In the genomic region with DNA sequence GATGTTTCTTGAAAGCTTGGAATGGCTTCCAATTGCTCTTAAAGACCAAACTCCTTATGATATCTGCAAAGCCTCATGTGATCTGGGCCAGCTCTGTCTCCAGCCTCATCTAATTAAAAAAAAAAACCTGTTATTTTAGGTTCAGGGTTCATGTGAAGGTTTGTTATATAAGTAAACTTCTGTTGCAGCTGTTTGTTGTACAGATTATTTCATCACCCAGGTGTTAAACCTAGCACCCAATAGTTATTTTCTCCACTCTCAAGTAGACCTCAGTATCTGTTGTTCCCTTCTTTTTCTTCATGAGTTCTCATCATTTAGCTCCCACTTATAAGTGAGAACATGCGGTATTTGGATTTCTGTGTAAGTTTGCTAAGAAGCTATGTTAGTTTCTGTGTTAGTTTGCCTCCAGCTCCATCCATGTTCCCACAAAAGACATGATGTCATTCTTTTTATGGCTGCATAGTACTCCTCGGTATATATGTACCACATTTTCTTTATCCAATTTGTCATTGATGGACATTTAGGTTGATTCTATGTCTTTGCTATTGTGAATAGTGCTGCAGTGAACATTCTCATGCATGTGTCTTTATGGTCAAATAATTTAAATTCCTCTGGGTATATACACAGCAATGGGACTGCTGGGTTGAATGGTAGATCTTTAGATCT, we compare ENCODE assay signal across 23 cellular contexts.
"Had no signal": no experiment of that assay in that cellular context is flagged by ENCODE, and none has a peak within 500 bp of the region (broad histone marks: within the 10 kb centered on the region; RNA-seq: fewer than 3 reads in every experiment).

No MANE protein-coding gene starts in this region.

- H3K27ac ChIP-seq: epithelial cell of prostate, esophagus squamous epithelium, gastrocnemius medialis, heart right ventricle, left lung, lower lobe of right lung had no signal

- DNase-seq: cortex of kidney; effector CD8-positive, alpha-beta T cell; effector memory CD8-positive, alpha-beta T cell; endodermal cell; erythroblast; esophagus squamous epithelium; foreskin fibroblast; foreskin melanocyte; gastrocnemius medialis; glutamatergic neuron; head of caudate nucleus; heart right ventricle; hippocampal formation; left cardiac atrium; left lung; left ventricle myocardium superior; lower lobe of right lung; mesenchymal stem cell; mucosa of descending colon; naive B cell; naive thymus-derived CD8-positive, alpha-beta T cell had no signal

- ATAC-seq: effector memory CD8-positive, alpha-beta T cell; esophagus mucosa; gastrocnemius medialis; heart right ventricle; left cardiac atrium; left lung; left ventricle myocardium superior; lower lobe of right lung; mucosa of descending colon; naive thymus-derived CD8-positive, alpha-beta T cell had no signal

- H3K4me3 ChIP-seq: esophagus squamous epithelium, gastrocnemius medialis, heart right ventricle, left lung, lower lobe of right lung, mucosa of descending colon had no signal

- H3K27me3 ChIP-seq: esophagus squamous epithelium, gastrocnemius medialis, heart right ventricle, left lung had no signal

- H3K4me1 ChIP-seq: esophagus squamous epithelium, gastrocnemius medialis, heart right ventricle, left lung, lower lobe of right lung had no signal

- H3K9me3 ChIP-seq: gastrocnemius medialis, mucosa of descending colon had no signal

- H3K36me3 ChIP-seq: esophagus squamous epithelium, gastrocnemius medialis, heart right ventricle, left lung, lower lobe of right lung had no signal
